Comparison of ENCODE assay signal across 22 cellular contexts in the genomic region with DNA sequence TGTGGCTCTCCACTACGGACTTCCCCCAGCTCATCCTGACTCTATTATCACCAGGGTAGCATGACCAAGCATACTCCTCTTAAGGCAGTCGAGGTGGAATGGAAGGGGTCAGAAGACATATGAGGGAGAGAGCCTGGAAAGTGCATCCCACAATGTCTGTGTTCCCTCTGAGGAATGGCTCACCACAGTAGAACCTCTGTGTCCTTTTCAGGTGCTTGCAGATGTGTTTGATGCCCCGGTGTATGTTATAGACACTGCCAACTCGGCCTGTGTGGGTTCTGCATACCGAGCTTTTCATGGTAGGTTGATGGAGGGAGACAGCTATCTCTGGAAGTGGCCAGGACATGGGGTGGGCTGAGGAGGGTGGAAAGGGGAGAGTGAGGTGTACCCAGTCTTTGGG. TPM values are rescaled to one million over a fixed set of nuclear protein-coding genes. Genes with fewer than 3 reads are reported as not detected.
DNase-seq lines count a peak whose midpoint lies in the region; ATAC-seq, FAIRE-seq and TF ChIP-seq lines count a peak whose summit lies in the region.
"Had no signal": no experiment of that assay in that cellular context is flagged by ENCODE, and none has a peak within 500 bp of the region (broad histone marks: within the 10 kb centered on the region; RNA-seq: fewer than 3 reads in every experiment).

No MANE protein-coding gene starts in this region.

- H3K4me2 ChIP-seq in HepG2 (ENCODE audit: low read depth, low read length) = no peak overlapping the region
- H3K4me2 ChIP-seq: A549; BLaER1 treated with 17β-estradiol and CSF1 and Interleukin-3, amounts not matched to agents 10 nM and 100 nM had no signal

- no peak overlapping the region for H3K27ac Mint-ChIP-seq in osteocyte (ENCODE audit: unreplicated experiment)
- H3K27ac Mint-ChIP-seq: B cell; CD4-positive, alpha-beta T cell; CD8-positive, alpha-beta T cell had no signal

- no peak overlapping the region for H3K9ac ChIP-seq in HepG2 (ENCODE audit: insufficient read depth, low read depth, low read length)
- H3K9ac ChIP-seq: BLaER1 treated with 17β-estradiol and CSF1 and Interleukin-3, amounts not matched to agents 10 nM and 100 nM had no signal

- TF ChIP-seq EP300 in HepG2 (IDR thresholded peaks at IDR 0.05; ENCODE audit: low read depth in 2 of 2, low read length in 2 of 2) (no peak), HepG2 (CRISPR knock-in tag; IDR thresholded peaks at IDR 0.05; ENCODE audit: borderline replicate concordance) (no peak)

- H3K9me3 ChIP-seq in right atrium auricular region (no peaks in the 10 kb centered on the region), HepG2 (ENCODE audit: low read length) (no peaks in the 10 kb centered on the region), lung (ENCODE audit: control insufficient read depth in 2 of 2, insufficient read depth in 1 of 2, low read length in 1 of 2) (no peaks in the 10 kb centered on the region)
- H3K9me3 ChIP-seq: A549; BLaER1 treated with 17β-estradiol and CSF1 and Interleukin-3, amounts not matched to agents 10 nM and 100 nM; Caco-2 had no signal

- in situ Hi-C loops in HepG2 (cut with HindIII; ENCODE audit: extremely low pct_ligation_motif_present, low pct_unique_long_range_greater_than_20kb) = no loop called here

- H3K4me1 ChIP-seq in right atrium auricular region (no peaks in the 10 kb centered on the region), HepG2 (ENCODE audit: insufficient read depth, low read length) (peaks cover 20% of the 10 kb centered on the region), lung (ENCODE audit: control insufficient read depth in 2 of 2, insufficient read depth in 2 of 2, low read length in 2 of 2) (no peaks in the 10 kb centered on the region)
- H3K4me1 ChIP-seq: A549; BLaER1 treated with 17β-estradiol and CSF1 and Interleukin-3, amounts not matched to agents 10 nM and 100 nM; Caco-2 had no signal

- H2AFZ ChIP-seq in HepG2 (ENCODE audit: low read length) = no peak overlapping the region

- no peak overlapping the region for H3K4me3 Mint-ChIP-seq in osteocyte (ENCODE audit: unreplicated experiment)
- H3K4me3 Mint-ChIP-seq: B cell; CD4-positive, alpha-beta T cell; CD8-positive, alpha-beta T cell had no signal

- TF ChIP-seq POLR2A in HepG2 (IDR thresholded peaks at IDR 0.05; ENCODE audit: insufficient read depth in 1 of 2, low read depth in 2 of 2, low read length in 2 of 2) = 0 out of 4 replicates have a peak, but pooled peaks of 1 of the 2 experiments have one; percentile 13

- peak; percentile 13 for DNase-seq in right atrium auricular region (ENCODE audit: low spot score)
- no peak for DNase-seq in Right ventricle myocardium inferior (ENCODE audit: missing footprints)
- DNase-seq in HepG2 (ENCODE audit: low spot score) = no peak
- peak; percentile 16 for DNase-seq in lung (ENCODE audit: low spot score)
- peak; percentile 51 for DNase-seq in osteocyte (ENCODE audit: extremely low spot score, unreplicated experiment)
- no peak for DNase-seq in activated T-cell treated with anti-CD3 and anti-CD28 coated beads, Interleukin-2, amount 50 U/mL, for 1 hour
- no peak for DNase-seq in amniotic stem cell (lab: John Stamatoyannopoulos, UW)
- DNase-seq: CD4-positive, alpha-beta T cell; DMS79 treated with DMSO at 0.1 percent for 48 hours; GF-D8 had no signal

- no peaks in the 10 kb centered on the region for H3K4me1 Mint-ChIP-seq in osteocyte (ENCODE audit: unreplicated experiment)
- H3K4me1 Mint-ChIP-seq: B cell had no signal

- H3K4me3 ChIP-seq in right atrium auricular region (no peak overlapping the region), HepG2 (replicated peaks in 1 of 3; ENCODE audit: insufficient read depth in 1 of 3, low read depth in 2 of 3, low read length in 3 of 3) (no peak overlapping the region), lung (no peak overlapping the region)
- H3K4me3 ChIP-seq: A549; BLaER1 treated with 17β-estradiol and CSF1 and Interleukin-3, amounts not matched to agents 10 nM and 100 nM had no signal

- no peak for ATAC-seq in Right ventricle myocardium inferior
- ATAC-seq in HepG2 = peak; percentile 17; the same call in 2 of the 3 replicates
- no peak for ATAC-seq in lung (ENCODE audit: insufficient read depth, low FRiP score)
- no peak for ATAC-seq in HG03565 (IDR thresholded peaks at IDR 0.05; ENCODE audit: unreplicated experiment)
- ATAC-seq: CD8-positive, alpha-beta T cell had no signal

- no peaks in the 10 kb centered on the region for H3K27me3 ChIP-seq in right atrium auricular region
- H3K27me3 ChIP-seq in HepG2 (ENCODE audit: control insufficient read depth in 1 of 2, insufficient read depth in 2 of 2, low read length in 2 of 2) = no peaks in the 10 kb centered on the region
- H3K27me3 ChIP-seq in lung (ENCODE audit: control insufficient read depth, insufficient read depth) = no peaks in the 10 kb centered on the region
- H3K27me3 ChIP-seq: BLaER1 treated with 17β-estradiol and CSF1 and Interleukin-3, amounts not matched to agents 10 nM and 100 nM had no signal

- 95% methylated on average over 5 of the region's 5 CpGs for WGBS in HepG2 (ENCODE audit: low lambda C conversion rate)
- 96 to 97% methylated on average over 5 of the region's 5 CpGs for WGBS in lung, 2 donors

- H3K36me3 Mint-ChIP-seq in osteocyte (ENCODE audit: unreplicated experiment) = peaks cover 19% of the 10 kb centered on the region

- intact Hi-C loops in Right ventricle myocardium inferior (cut with DNase I) = no loop called here
- intact Hi-C loops in HepG2 (cut with micrococcal nuclease; ENCODE audit: unreplicated experiment) = no loop called here

- TF ChIP-seq CTCF in right atrium auricular region (IDR thresholded peaks at IDR 0.05) (no peak), HepG2 (CRISPR knock-in tag; IDR thresholded peaks at IDR 0.05) (no peak), lung (IDR thresholded peaks at IDR 0.05; ENCODE audit: control extremely low read depth, extremely low read depth) (no peak), osteocyte (IDR thresholded peaks at IDR 0.05) (no peak)

- no peaks in the 10 kb centered on the region for H3K9me3 Mint-ChIP-seq in osteocyte (ENCODE audit: unreplicated experiment)
- H3K9me3 Mint-ChIP-seq: CD4-positive, alpha-beta T cell; CD8-positive, alpha-beta T cell had no signal

- FAIRE-seq in HepG2 (lab: Jason Lieb, UNC) = no peak
- FAIRE-seq: A549, D721Med, G401.6, GM12891, GM19239 had no signal

- H3K27ac ChIP-seq in right atrium auricular region (no peak overlapping the region), HepG2 (ENCODE audit: extremely low read length, insufficient read depth, low read length) (no peak overlapping the region), lung (ENCODE audit: low read depth in 1 of 2, low read length in 1 of 2) (no peak overlapping the region)
- H3K27ac ChIP-seq: 22Rv1; A549; BLaER1 treated with 17β-estradiol and CSF1 and Interleukin-3, amounts not matched to agents 10 nM and 100 nM; C4-2B had no signal

- peaks cover 4% of the 10 kb centered on the region; the same call in 1 of the 2 replicates for H4K20me1 ChIP-seq in HepG2 (ENCODE audit: insufficient read depth, low read length)
- H4K20me1 ChIP-seq: BLaER1 treated with 17β-estradiol and CSF1 and Interleukin-3, amounts not matched to agents 10 nM and 100 nM had no signal

- POLR2A ChIA-PET in HepG2 (lab: Yijun Ruan, JAX) = interaction anchor here (1.3 kb wide), 1 partner anchor 50 kb away, joined by 3 read pairs; a partner anchor contains a TSS

- H3K27me3 Mint-ChIP-seq in osteocyte (ENCODE audit: unreplicated experiment) = no peaks in the 10 kb centered on the region
- H3K27me3 Mint-ChIP-seq: B cell; CD4-positive, alpha-beta T cell had no signal

- BruUV-seq in HepG2 (replicated peaks; lab: Mats Ljungman, UMichigan) = no TSS peak

- TF ChIP-seq RAD21 in HepG2 (CRISPR knock-in tag; IDR thresholded peaks at IDR 0.05) = no peak

- H3K79me2 ChIP-seq in HepG2 (ENCODE audit: insufficient read depth, low read length) = no peaks in the 10 kb centered on the region

- H3K36me3 ChIP-seq in right atrium auricular region (no peaks in the 10 kb centered on the region), HepG2 (replicated peaks in 1 of 2; ENCODE audit: control insufficient read depth in 1 of 2, insufficient read depth in 2 of 2, low read length in 2 of 2) (peaks cover 39 to 79% of the 10 kb centered on the region in 2 experiments), lung (ENCODE audit: control insufficient read depth in 2 of 2, insufficient read depth in 2 of 2, low read length in 2 of 2) (peaks cover 0 to 10% of the 10 kb centered on the region in 2 donors)

- CTCF ChIA-PET in HepG2 (lab: Yijun Ruan, JAX; ENCODE audit: low intra/inter-chr PET ratio, low total read pairs) = no interaction called here

RNA-seq across cellular contexts. Expression of a gene that starts 50.3 kb away (rescaled TPM):
- total RNA-seq in right atrium auricular region (under 1 TPM; 0.70 to 0.79 TPM), Right ventricle myocardium inferior (0.57 TPM), HepG2 (2016; rRNA removed; fragmentation: Illumina TruSeq; extraction: Trizol) (25.9 and 28.9 TPM in 2 replicates), lung (1 to 10 TPM; 5.1 to 5.8 TPM), osteocyte (6.3 and 8.5 TPM in 2 replicates)
- 4.8 and 7.1 TPM in 2 replicates for total RNA-seq in HepG2 (2016; cell fraction: cytosol; rRNA removed; fragmentation: Illumina TruSeq; extraction: Trizol; ENCODE audit: low read depth)
- 24.2 and 27.1 TPM in 2 replicates for total RNA-seq in HepG2 (2016; cell fraction: insoluble cytoplasmic fraction; rRNA removed; fragmentation: Illumina TruSeq; extraction: Trizol)
- total RNA-seq in HepG2 (2016; cell fraction: membrane; rRNA removed; fragmentation: Illumina TruSeq; extraction: Trizol) = 7.2 and 8.5 TPM in 2 replicates
- total RNA-seq in HepG2 (2016; cell fraction: nucleus; rRNA removed; fragmentation: Illumina TruSeq; extraction: Trizol) = 41.8 and 48.3 TPM in 2 replicates
- polyA plus RNA-seq in HepG2 (2011; rRNA removed) (27.0 and 30.0 TPM in 2 replicates), lung (1 to 10 TPM in 1 of 2 donors, under 1 TPM in 1; 0.89 to 1.3 TPM)
- 12.0 and 14.4 TPM in 2 replicates for polyA plus RNA-seq in HepG2 (2011; cell fraction: cytosol; rRNA removed)
- polyA plus RNA-seq in HepG2 (2011; cell fraction: nucleus; rRNA removed) = 50.8 and 61.5 TPM in 2 replicates
- 19.4 and 27.4 TPM in 2 replicates for polyA plus RNA-seq in HepG2 (2012)
- polyA plus RNA-seq in HepG2 (2016; cell fraction: cytosol; fragmentation: Illumina TruSeq; extraction: Trizol; ENCODE audit: low read depth) = 3.2 and 3.5 TPM in 2 replicates
- 27.4 and 32.8 TPM in 2 replicates for polyA plus RNA-seq in HepG2 (2016; cell fraction: insoluble cytoplasmic fraction; fragmentation: Illumina TruSeq; extraction: Trizol; ENCODE audit: low read depth)
- 8.6 and 8.7 TPM in 2 replicates for polyA plus RNA-seq in HepG2 (2016; cell fraction: membrane; fragmentation: Illumina TruSeq; extraction: Trizol; ENCODE audit: low read depth)
- 46.3 and 54.4 TPM in 2 replicates for polyA plus RNA-seq in HepG2 (2016; cell fraction: nucleus; fragmentation: Illumina TruSeq; extraction: Trizol; ENCODE audit: insufficient read depth, low read depth)
- polyA minus RNA-seq in HepG2 (2011; rRNA and poly(A)+ RNA removed; ENCODE audit: low replicate concordance) = 33.1 and 81.7 TPM in 2 replicates
- polyA minus RNA-seq in HepG2 (2011; cell fraction: cytosol; rRNA and poly(A)+ RNA removed) = 16.2 and 25.9 TPM in 2 replicates
- polyA minus RNA-seq in HepG2 (2011; cell fraction: nucleus; rRNA and poly(A)+ RNA removed) = 90.9 and 100.0 TPM in 2 replicates

RNA-seq across cellular contexts. Expression of a gene that starts 56.8 kb away (rescaled TPM):
- total RNA-seq in right atrium auricular region (1 to 10 TPM; 3.9 to 6.0 TPM), Right ventricle myocardium inferior (4.8 TPM), HepG2 (2016; rRNA removed; fragmentation: Illumina TruSeq; extraction: Trizol) (10.0 and 11.3 TPM in 2 replicates), lung (10 to 100 TPM in 1 of 2 donors, 1 to 10 TPM in 1; 5.9 to 16.0 TPM), osteocyte (9.4 and 10.3 TPM in 2 replicates)
- total RNA-seq in HepG2 (2016; cell fraction: cytosol; rRNA removed; fragmentation: Illumina TruSeq; extraction: Trizol; ENCODE audit: low read depth) = 1.9 and 2.3 TPM in 2 replicates
- total RNA-seq in HepG2 (2016; cell fraction: insoluble cytoplasmic fraction; rRNA removed; fragmentation: Illumina TruSeq; extraction: Trizol) = 9.6 and 10.5 TPM in 2 replicates
- 6.0 TPM in 2 replicates for total RNA-seq in HepG2 (2016; cell fraction: membrane; rRNA removed; fragmentation: Illumina TruSeq; extraction: Trizol)
- total RNA-seq in HepG2 (2016; cell fraction: nucleus; rRNA removed; fragmentation: Illumina TruSeq; extraction: Trizol) = 11.7 and 13.1 TPM in 2 replicates
- polyA plus RNA-seq in HepG2 (2011; rRNA removed) (12.0 and 12.7 TPM in 2 replicates), lung (1 to 10 TPM in 1 of 2 donors, under 1 TPM in 1; 0.80 to 1.2 TPM)
- polyA plus RNA-seq in HepG2 (2011; cell fraction: cytosol; rRNA removed) = 9.0 and 9.9 TPM in 2 replicates
- polyA plus RNA-seq in HepG2 (2011; cell fraction: nucleus; rRNA removed) = 15.0 and 15.2 TPM in 2 replicates
- polyA plus RNA-seq in HepG2 (2012) = 9.9 and 12.0 TPM in 2 replicates
- polyA plus RNA-seq in HepG2 (2016; cell fraction: cytosol; fragmentation: Illumina TruSeq; extraction: Trizol; ENCODE audit: low read depth) = 2.7 and 2.9 TPM in 2 replicates
- polyA plus RNA-seq in HepG2 (2016; cell fraction: insoluble cytoplasmic fraction; fragmentation: Illumina TruSeq; extraction: Trizol; ENCODE audit: low read depth) = 5.1 and 5.5 TPM in 2 replicates
- polyA plus RNA-seq in HepG2 (2016; cell fraction: membrane; fragmentation: Illumina TruSeq; extraction: Trizol; ENCODE audit: low read depth) = 3.4 and 4.2 TPM in 2 replicates
- 8.4 and 8.5 TPM in 2 replicates for polyA plus RNA-seq in HepG2 (2016; cell fraction: nucleus; fragmentation: Illumina TruSeq; extraction: Trizol; ENCODE audit: insufficient read depth, low read depth)
- polyA minus RNA-seq in HepG2 (2011; rRNA and poly(A)+ RNA removed; ENCODE audit: low replicate concordance) = 23.0 and 122 TPM in 2 replicates
- 32.7 and 38.7 TPM in 2 replicates for polyA minus RNA-seq in HepG2 (2011; cell fraction: cytosol; rRNA and poly(A)+ RNA removed)
- polyA minus RNA-seq in HepG2 (2011; cell fraction: nucleus; rRNA and poly(A)+ RNA removed) = 27.8 and 34.2 TPM in 2 replicates

Comparison
In these comparisons a context has a peak if more than half of its experiments do, and no peak if none do; other contexts are left out.
1. DNase-seq: peak in right atrium auricular region (single experiment), lung (single experiment) and osteocyte (single experiment); none in Right ventricle myocardium inferior (single experiment), HepG2 (single experiment), activated T-cell treated with anti-CD3 and anti-CD28 coated beads, Interleukin-2, amount 50 U/mL, for 1 hour (single experiment) and amniotic stem cell (single experiment).